Comparison of ENCODE assay signal across 9 cellular contexts in genomic region chr14:34012978-34013713, GRCh38.
A peak's percentile ranks its signal among the peaks of the same experiment; 100 is the strongest.
DNase-seq lines count a peak whose midpoint lies in the region; ATAC-seq and FAIRE-seq lines count a peak whose summit lies in the region.
"Had no signal": no experiment of that assay in that cellular context is flagged by ENCODE, and none has a peak within 500 bp of the region (broad histone marks: within the 10 kb centered on the region; RNA-seq: fewer than 3 reads in every experiment).

No MANE protein-coding gene starts in this region.

- peaks cover 3% of the 10 kb centered on the region for H3K9me3 Mint-ChIP-seq in activated CD8-positive, alpha-beta T cell treated with anti-CD3 and anti-CD28 coated beads, Interleukin-2, amount 10 ng/mL, durations not matched to agents 7 days and 5 days (ENCODE audit: insufficient read depth)

- CTCF ChIA-PET in activated CD8-positive, alpha-beta T cell treated with anti-CD3 and anti-CD28 coated beads, Interleukin-2, amount 10 ng/mL, durations not matched to agents 7 days and 5 days (lab: Charles Lee), result interaction anchor here (0.6 to 1.8 kb wide), 3 partner anchors 85 to 201 kb away, joined by 3 to 10 read pairs (median 4); no protein-coding TSS in a partner anchor

- peaks cover 14% of the 10 kb centered on the region for H3K27me3 Mint-ChIP-seq in activated CD8-positive, alpha-beta T cell treated with anti-CD3 and anti-CD28 coated beads, Interleukin-2, amount 10 ng/mL, durations not matched to agents 7 days and 5 days (ENCODE audit: low read depth)

- DNase-seq in GDM1 (lab: John Stamatoyannopoulos, UW) (peak; percentile 43), frontal cortex (ENCODE audit: low spot score in 2 of 2) (no peak), anterior cingulate cortex (lab: John Stamatoyannopoulos, UW) (no peak), AG08395 (ENCODE audit: low spot score) (no peak), HUDEP-2 (lab: John Stamatoyannopoulos, UW; ENCODE audit: unreplicated experiment in 76 of 76) (no peak)
- no peak for DNase-seq in activated CD8-positive, alpha-beta T cell treated with anti-CD3 and anti-CD28 coated beads, Interleukin-2, amount 10 ng/mL, durations not matched to agents 7 days and 5 days
- DNase-seq: dermis blood vessel endothelial cell had no signal

- peaks cover 30% of the 10 kb centered on the region for H3K36me3 Mint-ChIP-seq in activated CD8-positive, alpha-beta T cell treated with anti-CD3 and anti-CD28 coated beads, Interleukin-2, amount 10 ng/mL, durations not matched to agents 7 days and 5 days (ENCODE audit: low read depth)

- H3K4me3 Mint-ChIP-seq in activated CD8-positive, alpha-beta T cell treated with anti-CD3 and anti-CD28 coated beads, Interleukin-2, amount 10 ng/mL, durations not matched to agents 7 days and 5 days, result peak overlapping the region; percentile 43

- peak overlapping the region; percentile 81 for H3K27ac Mint-ChIP-seq in activated CD8-positive, alpha-beta T cell treated with anti-CD3 and anti-CD28 coated beads, Interleukin-2, amount 10 ng/mL, durations not matched to agents 7 days and 5 days

- ATAC-seq in GM19452 (IDR thresholded peaks at IDR 0.05; ENCODE audit: unreplicated experiment), result peak; percentile 69
- peak; percentile 92 for ATAC-seq in HG03378 (IDR thresholded peaks at IDR 0.05; ENCODE audit: unreplicated experiment)
- ATAC-seq in activated CD8-positive, alpha-beta T cell treated with anti-CD3 and anti-CD28 coated beads, Interleukin-2, amount 10 ng/mL, durations not matched to agents 7 days and 5 days, result peak; percentile 40

- H3K4me1 Mint-ChIP-seq in activated CD8-positive, alpha-beta T cell treated with anti-CD3 and anti-CD28 coated beads, Interleukin-2, amount 10 ng/mL, durations not matched to agents 7 days and 5 days (ENCODE audit: low read depth), result peaks cover 44% of the 10 kb centered on the region

- FAIRE-seq in frontal cortex (lab: Jason Lieb, UNC), result no peak

- POLR2A ChIA-PET in activated CD8-positive, alpha-beta T cell treated with anti-CD3 and anti-CD28 coated beads, Interleukin-2, amount 10 ng/mL, durations not matched to agents 7 days and 5 days (lab: Charles Lee), result interaction anchor here (1.2 to 1.4 kb wide), 2 partner anchors 30 to 31 kb away, joined by 4 to 5 read pairs; no protein-coding TSS in a partner anchor

Comparison
In these comparisons a context has a peak if more than half of its experiments do, and no peak if none do; other contexts are left out.
1. ATAC-seq: peak in every context shown above with its lines; median percentile 92 in HG03378; 69 in GM19452; 40 in activated CD8-positive, alpha-beta T cell treated with anti-CD3 and anti-CD28 coated beads, Interleukin-2, amount 10 ng/mL, durations not matched to agents 7 days and 5 days.